Comparison of ENCODE assay signal across 12 cellular contexts in the genomic region with DNA sequence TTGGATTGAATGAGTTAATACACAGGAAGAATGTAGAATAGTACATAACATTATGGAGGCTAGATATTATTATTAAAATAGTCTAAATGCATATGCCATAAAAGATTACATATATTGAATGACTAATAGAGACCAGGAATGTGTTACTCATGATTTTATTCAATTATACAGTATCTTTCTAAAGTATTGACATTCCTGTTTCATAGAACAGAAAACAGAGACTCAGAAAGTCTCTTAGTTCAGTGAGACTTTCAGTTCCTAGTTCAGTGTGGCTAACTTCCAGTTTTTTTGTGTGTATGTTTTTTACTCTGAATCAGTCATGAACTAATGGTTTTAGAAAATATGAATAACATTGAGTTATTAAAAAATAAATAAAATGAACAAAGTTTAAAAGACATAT. TPM values are rescaled to one million over a fixed set of nuclear protein-coding genes. Genes with fewer than 3 reads are reported as not detected.
DNase-seq lines count a peak whose midpoint lies in the region; ATAC-seq and TF ChIP-seq lines count a peak whose summit lies in the region.
"Had no signal": no experiment of that assay in that cellular context is flagged by ENCODE, and none has a peak within 500 bp of the region (broad histone marks: within the 10 kb centered on the region; RNA-seq: fewer than 3 reads in every experiment).

No MANE protein-coding gene starts in this region.

- no peak overlapping the region for H2AFZ ChIP-seq in PC-9

- no peak overlapping the region for H3K4me3 Mint-ChIP-seq in CD4-positive, alpha-beta memory T cell
- no peak overlapping the region for H3K4me3 Mint-ChIP-seq in stimulated activated naive CD8-positive, alpha-beta T cell treated with anti-CD3 and anti-CD28 coated beads, Interleukin-15, amount 100 ng/mL, for 72 hours

- H3K79me2 ChIP-seq in PC-9 (ENCODE audit: low read depth) = no peaks in the 10 kb centered on the region

- DNase-seq in ELR (ENCODE audit: low read depth) (peak; percentile 72), epithelial cell of esophagus (ENCODE audit: low read depth) (peak; percentile 42), PC-9 (no peak), left cardiac atrium (no peak)
- DNase-seq in CD4-positive, alpha-beta memory T cell = no peak
- DNase-seq in stimulated activated naive CD8-positive, alpha-beta T cell treated with anti-CD3 and anti-CD28 coated beads, Interleukin-15, amount 100 ng/mL, for 72 hours = no peak
- DNase-seq: left lung, occipital lobe had no signal

- H3K9me3 ChIP-seq in PC-9 (ENCODE audit: insufficient read depth, low read depth) = no peaks in the 10 kb centered on the region
- no peaks in the 10 kb centered on the region for H3K9me3 ChIP-seq in CD4-positive, alpha-beta memory T cell (ENCODE audit: control insufficient read depth in 1 of 2, low read length in 2 of 2)
- H3K9me3 ChIP-seq: left lung had no signal

- H3K36me3 Mint-ChIP-seq in CD4-positive, alpha-beta memory T cell = no peaks in the 10 kb centered on the region

- no peak overlapping the region for H3K27ac Mint-ChIP-seq in CD4-positive, alpha-beta memory T cell
- no peak overlapping the region for H3K27ac Mint-ChIP-seq in stimulated activated naive CD8-positive, alpha-beta T cell treated with anti-CD3 and anti-CD28 coated beads, Interleukin-15, amount 100 ng/mL, for 72 hours
- H3K27ac Mint-ChIP-seq: activated T-helper 2 cell treated with anti-CD3 and anti-CD28 coated beads, Interferon-gamma antibody, Interleukin-2, Interleukin-4, amounts not matched to agents 10 μg/mL and 5 μg/mL and 100 μg/mL, durations not matched to agents 14 hours and 24 hours and 36 hours had no signal

- H3K4me1 Mint-ChIP-seq in CD4-positive, alpha-beta memory T cell = peaks cover 0 to 1% (median 0%) of the 10 kb centered on the region in 4 donors
- peaks cover 2% of the 10 kb centered on the region for H3K4me1 Mint-ChIP-seq in stimulated activated naive CD8-positive, alpha-beta T cell treated with anti-CD3 and anti-CD28 coated beads, Interleukin-15, amount 100 ng/mL, for 72 hours

- no peak overlapping the region for H3K4me2 ChIP-seq in PC-9

- H3K27me3 ChIP-seq in PC-9 (ENCODE audit: insufficient read depth, low read depth) = no peaks in the 10 kb centered on the region
- H3K27me3 ChIP-seq in CD4-positive, alpha-beta memory T cell (ENCODE audit: insufficient read depth, low read length) = no peaks in the 10 kb centered on the region
- H3K27me3 ChIP-seq: left lung had no signal

- ATAC-seq in GM21619 (IDR thresholded peaks at IDR 0.05; ENCODE audit: unreplicated experiment) (peak; percentile 49), HG03558 (IDR thresholded peaks at IDR 0.05; ENCODE audit: extremely low read depth, unreplicated experiment) (peak; percentile 64), left cardiac atrium (no peak)
- no peak for ATAC-seq in stimulated activated naive CD8-positive, alpha-beta T cell treated with anti-CD3 and anti-CD28 coated beads, Interleukin-15, amount 100 ng/mL, for 72 hours
- ATAC-seq: activated CD4-positive, CD25-positive, alpha-beta regulatory T cell treated with anti-CD3 and anti-CD28 coated beads, Interleukin-2, amount 50 U/mL, for 24 hours; left lung had no signal

- no peaks in the 10 kb centered on the region for H3K4me1 ChIP-seq in PC-9 (replicated peaks; ENCODE audit: insufficient read depth)
- H3K4me1 ChIP-seq in CD4-positive, alpha-beta memory T cell (ENCODE audit: insufficient read depth, low read length) = no peaks in the 10 kb centered on the region
- H3K4me1 ChIP-seq: left lung had no signal

- 0 out of 2 replicates have a peak, but pooled peaks cover 6% of the 10 kb centered on the region for H3F3A ChIP-seq in PC-9 (ENCODE audit: insufficient read depth, low read depth)

- CTCF ChIA-PET in PC-9 (lab: Charles Lee) = no interaction called here
- CTCF ChIA-PET in CD4-positive, alpha-beta memory T cell (lab: Charles Lee; ENCODE audit: partially characterized antibody) = interaction anchor here (3.2 kb wide), 1 partner anchor 126 kb away, joined by 21 read pairs; no protein-coding TSS in a partner anchor

- no peaks in the 10 kb centered on the region for H3K9me2 ChIP-seq in PC-9 (ENCODE audit: insufficient read depth)

- no peaks in the 10 kb centered on the region for H4K20me1 ChIP-seq in PC-9 (ENCODE audit: insufficient read depth)

- no peak for TF ChIP-seq CTCF in epithelial cell of esophagus (IDR thresholded peaks at IDR 0.05; ENCODE audit: insufficient read depth, low read depth, low read length, missing control alignments)
- TF ChIP-seq CTCF in PC-9 (conservative IDR thresholded peaks at IDR 0.05) = no peak

- POLR2A ChIA-PET in PC-9 (lab: Charles Lee; ENCODE audit: unreplicated experiment) = no interaction called here
- POLR2A ChIA-PET in CD4-positive, alpha-beta memory T cell (lab: Charles Lee; ENCODE audit: partially characterized antibody) = no interaction called here

- H3K4me3 ChIP-seq in epithelial cell of esophagus (ENCODE audit: low read length) = no peak overlapping the region
- no peak overlapping the region for H3K4me3 ChIP-seq in PC-9
- H3K4me3 ChIP-seq in CD4-positive, alpha-beta memory T cell (ENCODE audit: low read length in 2 of 2) = no peak overlapping the region
- H3K4me3 ChIP-seq: left lung had no signal

- H3K9me3 Mint-ChIP-seq in CD4-positive, alpha-beta memory T cell = peaks cover 0 to 2% (median 0%) of the 10 kb centered on the region in 8 donors
- no peaks in the 10 kb centered on the region for H3K9me3 Mint-ChIP-seq in stimulated activated naive CD8-positive, alpha-beta T cell treated with anti-CD3 and anti-CD28 coated beads, Interleukin-15, amount 100 ng/mL, for 72 hours
- H3K9me3 Mint-ChIP-seq: activated T-helper 2 cell treated with anti-CD3 and anti-CD28 coated beads, Interferon-gamma antibody, Interleukin-2, Interleukin-4, amounts not matched to agents 10 μg/mL and 5 μg/mL and 100 μg/mL, durations not matched to agents 14 hours and 24 hours and 36 hours had no signal

- no peak overlapping the region for H3K27ac ChIP-seq in PC-9
- no peak overlapping the region for H3K27ac ChIP-seq in CD4-positive, alpha-beta memory T cell (ENCODE audit: low read depth, low read length)
- H3K27ac ChIP-seq: left lung had no signal

- no TSS peak for BruUV-seq in PC-9 (replicated peaks; lab: Mats Ljungman, UMichigan)

- intact Hi-C loops in PC-9 (cut with micrococcal nuclease; ENCODE audit: unreplicated experiment) = no loop called here
- intact Hi-C loops in CD4-positive, alpha-beta memory T cell (cut with micrococcal nuclease) = loop anchor here (10.0 kb wide), 1 partner anchor 389 kb away; no protein-coding TSS in a partner anchor
- intact Hi-C loops in left cardiac atrium (cut with DNase I) = no loop called here

- H3K27me3 Mint-ChIP-seq in CD4-positive, alpha-beta memory T cell = peaks cover 0 to 3% of the 10 kb centered on the region in 2 donors
- no peaks in the 10 kb centered on the region for H3K27me3 Mint-ChIP-seq in stimulated activated naive CD8-positive, alpha-beta T cell treated with anti-CD3 and anti-CD28 coated beads, Interleukin-15, amount 100 ng/mL, for 72 hours

- no peaks in the 10 kb centered on the region for H3K36me3 ChIP-seq in PC-9 (ENCODE audit: low read depth)
- no peaks in the 10 kb centered on the region for H3K36me3 ChIP-seq in CD4-positive, alpha-beta memory T cell (ENCODE audit: insufficient read depth, low read length)
- H3K36me3 ChIP-seq: left lung had no signal

RNA-seq across cellular contexts. Expression of a gene that starts 34.6 kb away (rescaled TPM):
- total RNA-seq in PC-9 (2021) = not detected in 2 replicates
- total RNA-seq in CD4-positive, alpha-beta memory T cell = 1 to 10 TPM in 1 of 2 experiments, under 1 TPM in 1; 0.87 to 1.1 TPM
- 1 to 10 TPM in 1 of 2 donors, not detected in 1; 1.2 TPM for polyA plus RNA-seq in CD4-positive, alpha-beta memory T cell
- not detected for total RNA-seq in left cardiac atrium
- total RNA-seq: activated T-helper 2 cell treated with anti-CD3 and anti-CD28 coated beads, Interferon-gamma antibody, Interleukin-2, Interleukin-4, amounts not matched to agents 10 μg/mL and 5 μg/mL and 100 μg/mL, durations not matched to agents 14 hours and 24 hours and 36 hours; left lung had no signal

Comparison
In these comparisons a context has a peak if more than half of its experiments do, and no peak if none do; other contexts are left out.
1. DNase-seq: peak in ELR (single experiment) and epithelial cell of esophagus (single experiment); none in PC-9 (0 of 2), CD4-positive, alpha-beta memory T cell (0 of 5), stimulated activated naive CD8-positive, alpha-beta T cell treated with anti-CD3 and anti-CD28 coated beads, Interleukin-15, amount 100 ng/mL, for 72 hours (0 of 2) and left cardiac atrium (single experiment).
2. ATAC-seq: peak in GM21619 (single experiment) and HG03558 (single experiment); none in stimulated activated naive CD8-positive, alpha-beta T cell treated with anti-CD3 and anti-CD28 coated beads, Interleukin-15, amount 100 ng/mL, for 72 hours (single experiment) and left cardiac atrium (0 of 2).